20 cellular contexts compared by ENCODE assay signal in the genomic region with DNA sequence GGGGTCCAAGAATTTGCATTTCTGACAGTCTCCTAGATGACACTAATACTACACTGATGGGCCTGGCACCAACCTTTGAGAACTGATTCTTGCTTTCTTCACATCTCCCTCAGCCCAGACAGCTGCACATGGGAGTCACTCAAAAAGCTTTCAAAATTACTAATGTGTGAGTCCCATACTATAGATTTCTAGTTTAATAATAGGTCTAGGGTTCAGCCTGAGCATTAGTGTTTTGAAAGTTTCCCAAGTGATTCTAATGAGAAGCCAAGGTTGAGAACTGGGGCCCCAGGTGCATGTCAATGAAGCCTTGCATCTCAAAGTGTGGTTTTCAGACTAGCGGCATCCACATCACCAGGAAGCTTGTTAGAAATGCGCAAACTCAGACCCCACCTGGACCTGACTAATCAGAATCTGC.
DNase-seq lines count a peak whose midpoint lies in the region; ATAC-seq and TF ChIP-seq lines count a peak whose summit lies in the region.
"Had no signal": no experiment of that assay in that cellular context is flagged by ENCODE, and none has a peak within 500 bp of the region (broad histone marks: within the 10 kb centered on the region; RNA-seq: fewer than 3 reads in every experiment).

No MANE protein-coding gene starts in this region.

- no peak overlapping the region for H3K9ac ChIP-seq in HUES6 (ENCODE audit: low read length)

- H3K27me3 ChIP-seq in HUES6 (ENCODE audit: control insufficient read depth, insufficient read depth, low read length), result no peaks in the 10 kb centered on the region
- H3K27me3 ChIP-seq: pancreas had no signal

- H3K27ac ChIP-seq in HUES6 (ENCODE audit: low read depth, low read length), result 0 out of 2 replicates have a peak overlapping the region, but pooled peaks have one; percentile 31
- H3K27ac ChIP-seq: pancreas, VCaP had no signal

- peaks cover 45% of the 10 kb centered on the region for H3K4me1 ChIP-seq in HUES6 (ENCODE audit: control insufficient read depth, insufficient read depth, low read length)
- H3K4me1 ChIP-seq: pancreas had no signal

- ATAC-seq in GM19452 (IDR thresholded peaks at IDR 0.05; ENCODE audit: unreplicated experiment) (peak; percentile 54), HG02798 (IDR thresholded peaks at IDR 0.05; ENCODE audit: poor library complexity, unreplicated experiment) (peak; percentile 90), GM19455 (IDR thresholded peaks at IDR 0.05; ENCODE audit: unreplicated experiment) (no peak), HG02970 (IDR thresholded peaks at IDR 0.05; ENCODE audit: low FRiP score, unreplicated experiment) (no peak), HG03196 (IDR thresholded peaks at IDR 0.05; ENCODE audit: unreplicated experiment) (no peak)
- ATAC-seq: activated CD8-positive, alpha-beta T cell treated with anti-CD3 and anti-CD28 coated beads, Interleukin-2, amount 10 ng/mL, durations not matched to agents 7 days and 5 days; pancreas; T-cell had no signal

- no peak for TF ChIP-seq CTCF in GM12865 (IDR thresholded peaks at IDR 0.05; ENCODE audit: insufficient read depth, low read depth, low read length, missing control alignments)

- H3K4me3 ChIP-seq in GM12865 (ENCODE audit: low read depth, low read length) (no peak overlapping the region), HUES6 (ENCODE audit: low read depth, low read length) (no peak overlapping the region)
- H3K4me3 ChIP-seq: pancreas had no signal

- H3K9me3 ChIP-seq in HUES6 (ENCODE audit: control insufficient read depth, insufficient read depth, low read depth, low read length), result no peaks in the 10 kb centered on the region
- H3K9me3 ChIP-seq: pancreas had no signal

- DNase-seq in GM12865 (ENCODE audit: low read depth) (peak; percentile 77), ureter (ENCODE audit: low spot score) (no peak)
- DNase-seq: activated CD8-positive, alpha-beta T cell treated with anti-CD3 and anti-CD28 coated beads, Interleukin-2, amount 10 ng/mL, durations not matched to agents 7 days and 5 days; C1 segment of cervical spinal cord; central memory CD4-positive, alpha-beta T cell; DMS53; effector CD8-positive, alpha-beta T cell; hypothalamus; NCI-H774; pancreas; RPMI8226; stimulated activated naive CD4-positive, alpha-beta T cell; T-cell had no signal

- H3K36me3 ChIP-seq in HUES6 (ENCODE audit: control insufficient read depth, insufficient read depth, low read length), result no peaks in the 10 kb centered on the region
- H3K36me3 ChIP-seq: pancreas had no signal

Comparison
In these comparisons a context has a peak if more than half of its experiments do, and no peak if none do; other contexts are left out.
1. ATAC-seq: peak in GM19452 (single experiment) and HG02798 (single experiment); none in GM19455 (single experiment), HG02970 (single experiment) and HG03196 (single experiment).